15 cellular contexts compared by ENCODE assay signal in the genomic region with DNA sequence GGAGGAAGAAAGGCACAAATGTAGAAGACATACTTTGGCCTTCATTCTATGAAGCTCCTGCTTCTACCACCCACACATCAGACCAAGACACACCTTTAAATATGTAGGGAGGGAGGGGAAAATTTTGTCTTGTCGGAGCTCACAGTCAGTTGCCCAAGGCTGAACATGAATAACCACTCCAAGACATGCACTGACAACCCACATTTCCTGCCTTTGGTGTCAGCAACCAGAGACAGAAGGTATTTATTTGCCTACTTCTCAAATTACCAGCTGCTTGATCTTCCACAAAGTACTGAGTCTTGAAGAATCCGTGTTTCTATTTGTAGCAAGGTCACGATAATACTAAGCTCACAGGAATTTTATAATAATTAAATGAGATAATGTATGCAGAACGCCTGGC.
DNase-seq lines count a peak whose midpoint lies in the region; ATAC-seq and TF ChIP-seq lines count a peak whose summit lies in the region.
"Had no signal": no experiment of that assay in that cellular context is flagged by ENCODE, and none has a peak within 500 bp of the region (broad histone marks: within the 10 kb centered on the region; RNA-seq: fewer than 3 reads in every experiment).

No MANE protein-coding gene starts in this region.

- no peaks in the 10 kb centered on the region for H4K20me1 ChIP-seq in mammary epithelial cell (ENCODE audit: insufficient read depth, low read length)

- H3K36me3 ChIP-seq in mammary epithelial cell (ENCODE audit: insufficient read depth, low read length) = no peaks in the 10 kb centered on the region
- H3K36me3 ChIP-seq in prostate gland = no peaks in the 10 kb centered on the region
- H3K36me3 ChIP-seq in esophagus muscularis mucosa = no peaks in the 10 kb centered on the region

- TF ChIP-seq CTCF in mammary epithelial cell (conservative IDR thresholded peaks at IDR 0.05 in 1 of 2, IDR thresholded peaks at IDR 0.05 in 1 of 2; ENCODE audit: extremely low read depth in 1 of 2, insufficient read depth in 1 of 2, low read depth in 1 of 2, low read length in 2 of 2) = no peak
- TF ChIP-seq CTCF in prostate gland (IDR thresholded peaks at IDR 0.05) = no peak
- TF ChIP-seq CTCF in esophagus muscularis mucosa (IDR thresholded peaks at IDR 0.05) = no peak

- peak; percentile 83 for DNase-seq in NCI-H2171 (lab: John Stamatoyannopoulos, UW)
- peak; percentile 94 for DNase-seq in mammary epithelial cell
- peak; percentile 24 for DNase-seq in prostate gland (ENCODE audit: low spot score)
- DNase-seq in stimulated activated CD4-positive, alpha-beta T cell treated with anti-CD3 and anti-CD28 coated beads, Interleukin-12 subunit alpha, Interleukin-12 subunit beta, amount 100 ng/mL, for 4 hours = no peak
- DNase-seq in activated CD8-positive, alpha-beta memory T cell treated with anti-CD3 and anti-CD28 coated beads, Interleukin-2, amount 10 ng/mL, durations not matched to agents 7 days and 5 days = no peak
- no peak for DNase-seq in esophagus muscularis mucosa (ENCODE audit: extremely low spot score)
- DNase-seq: activated CD4-positive, alpha-beta memory T cell treated with anti-CD3 and anti-CD28 coated beads, Interleukin-2, amount 10 ng/mL, durations not matched to agents 7 days and 5 days; Calu3; head of caudate nucleus; NCI-H1092 treated with DMSO at 0.1 percent for 48 hours had no signal

- H3K4me1 ChIP-seq in mammary epithelial cell (ENCODE audit: insufficient read depth, low read length) (peaks cover 33% of the 10 kb centered on the region), prostate gland (replicated peaks) (no peaks in the 10 kb centered on the region), esophagus muscularis mucosa (peaks cover 0 to 36% (median 16%) of the 10 kb centered on the region in 4 donors)

- no peaks in the 10 kb centered on the region for H3K27me3 ChIP-seq in mammary epithelial cell (ENCODE audit: insufficient read depth, low read length)
- H3K27me3 ChIP-seq in prostate gland (replicated peaks; ENCODE audit: insufficient read depth) = no peaks in the 10 kb centered on the region
- H3K27me3 ChIP-seq in esophagus muscularis mucosa = no peaks in the 10 kb centered on the region

- H3K4me3 ChIP-seq in mammary epithelial cell (replicated peaks in 1 of 3; ENCODE audit: insufficient read depth in 1 of 3, low read depth in 2 of 3, low read length in 3 of 3) (no peak overlapping the region), prostate gland (no peak overlapping the region), esophagus muscularis mucosa (no peak overlapping the region)

- H3K9me3 Mint-ChIP-seq in activated CD8-positive, alpha-beta memory T cell treated with anti-CD3 and anti-CD28 coated beads, Interleukin-2, amount 10 ng/mL, durations not matched to agents 7 days and 5 days (ENCODE audit: low read depth) = no peaks in the 10 kb centered on the region
- H3K9me3 Mint-ChIP-seq: activated CD4-positive, alpha-beta memory T cell treated with anti-CD3 and anti-CD28 coated beads, Interleukin-2, amount 10 ng/mL, durations not matched to agents 7 days and 5 days; memory B cell had no signal

- no peak overlapping the region for H2AFZ ChIP-seq in mammary epithelial cell (ENCODE audit: low read depth, low read length)

- no peak overlapping the region for H3K9ac ChIP-seq in mammary epithelial cell (ENCODE audit: insufficient read depth, low read length)

- peak overlapping the region; percentile 43 for H3K27ac ChIP-seq in mammary epithelial cell (ENCODE audit: insufficient read depth, low read depth, low read length)
- no peak overlapping the region for H3K27ac ChIP-seq in prostate gland
- H3K27ac ChIP-seq in esophagus muscularis mucosa (replicated peaks in 1 of 4) = no peak overlapping the region

- H3K79me2 ChIP-seq in mammary epithelial cell (ENCODE audit: insufficient read depth, low read length) = no peaks in the 10 kb centered on the region

- H3K4me1 Mint-ChIP-seq in activated CD8-positive, alpha-beta memory T cell treated with anti-CD3 and anti-CD28 coated beads, Interleukin-2, amount 10 ng/mL, durations not matched to agents 7 days and 5 days = no peaks in the 10 kb centered on the region
- H3K4me1 Mint-ChIP-seq: activated CD4-positive, alpha-beta memory T cell treated with anti-CD3 and anti-CD28 coated beads, Interleukin-2, amount 10 ng/mL, durations not matched to agents 7 days and 5 days; memory B cell had no signal

- H3K4me2 ChIP-seq in mammary epithelial cell (ENCODE audit: insufficient read depth, low read depth, low read length) = peak overlapping the region; percentile 63

- no peak for TF ChIP-seq POLR2A in prostate gland (IDR thresholded peaks at IDR 0.05)
- no peak for TF ChIP-seq POLR2A in esophagus muscularis mucosa (IDR thresholded peaks at IDR 0.05; ENCODE audit: low read depth)

- CTCF ChIA-PET in mammary epithelial cell (lab: Charles Lee; ENCODE audit: low non-redundant PET) = no interaction called here
- CTCF ChIA-PET in activated CD8-positive, alpha-beta memory T cell treated with anti-CD3 and anti-CD28 coated beads, Interleukin-2, amount 10 ng/mL, durations not matched to agents 7 days and 5 days (lab: Charles Lee) = no interaction called here

- in situ Hi-C loops in mammary epithelial cell (cut with MboI; ENCODE audit: low sequenced_read_pairs in 2 of 2) = no loop called here

- no peak overlapping the region for H3K4me3 Mint-ChIP-seq in activated CD8-positive, alpha-beta memory T cell treated with anti-CD3 and anti-CD28 coated beads, Interleukin-2, amount 10 ng/mL, durations not matched to agents 7 days and 5 days
- H3K4me3 Mint-ChIP-seq: activated CD4-positive, alpha-beta memory T cell treated with anti-CD3 and anti-CD28 coated beads, Interleukin-2, amount 10 ng/mL, durations not matched to agents 7 days and 5 days; memory B cell; T-helper 1 cell treated with Interleukin-12 subunit alpha and Interleukin-12 subunit beta and Interleukin-4 antibody, amounts not matched to agents 30 μg/mL and 1 μg/mL, for 36 hours had no signal

- 0% methylated on average over 4 of the region's 4 CpGs for WGBS in mammary epithelial cell (ENCODE audit: low coverage, missing lambda C conversion rate)
- 37% methylated on average over 4 of the region's 4 CpGs for WGBS in prostate gland
- WGBS in esophagus muscularis mucosa = 67% methylated on average over 4 of the region's 4 CpGs

- intact Hi-C loops in mammary epithelial cell (cut with micrococcal nuclease) (loop anchor here (5.0 kb wide), 1 partner anchor 34 kb away; no protein-coding TSS in a partner anchor), prostate gland (cut with DNase I) (no loop called here), esophagus muscularis mucosa (cut with DNase I) (no loop called here)

- TF ChIP-seq EP300 in esophagus muscularis mucosa (IDR thresholded peaks at IDR 0.05) = no peak

- BruUV-seq in mammary epithelial cell (replicated peaks; lab: Mats Ljungman, UMichigan) = no TSS peak

- no peaks in the 10 kb centered on the region for H3K9me3 ChIP-seq in mammary epithelial cell (replicated peaks; ENCODE audit: insufficient read depth, low read length)
- H3K9me3 ChIP-seq in prostate gland = no peaks in the 10 kb centered on the region
- H3K9me3 ChIP-seq in esophagus muscularis mucosa = no peaks in the 10 kb centered on the region

- no peaks in the 10 kb centered on the region for H3K27me3 Mint-ChIP-seq in activated CD8-positive, alpha-beta memory T cell treated with anti-CD3 and anti-CD28 coated beads, Interleukin-2, amount 10 ng/mL, durations not matched to agents 7 days and 5 days
- H3K27me3 Mint-ChIP-seq: activated CD4-positive, alpha-beta memory T cell treated with anti-CD3 and anti-CD28 coated beads, Interleukin-2, amount 10 ng/mL, durations not matched to agents 7 days and 5 days; memory B cell; progenitor cell of endocrine pancreas had no signal

- dilution Hi-C loops in mammary epithelial cell (cut with HindIII; ENCODE audit: low sequenced_read_pairs) = no loop called here

- no peaks in the 10 kb centered on the region for H3K36me3 Mint-ChIP-seq in activated CD8-positive, alpha-beta memory T cell treated with anti-CD3 and anti-CD28 coated beads, Interleukin-2, amount 10 ng/mL, durations not matched to agents 7 days and 5 days
- H3K36me3 Mint-ChIP-seq: memory B cell had no signal

- H3K27ac Mint-ChIP-seq in activated CD8-positive, alpha-beta memory T cell treated with anti-CD3 and anti-CD28 coated beads, Interleukin-2, amount 10 ng/mL, durations not matched to agents 7 days and 5 days = no peak overlapping the region
- H3K27ac Mint-ChIP-seq: activated CD4-positive, alpha-beta memory T cell treated with anti-CD3 and anti-CD28 coated beads, Interleukin-2, amount 10 ng/mL, durations not matched to agents 7 days and 5 days; memory B cell; progenitor cell of endocrine pancreas; T-helper 1 cell treated with Interleukin-12 subunit alpha and Interleukin-12 subunit beta and Interleukin-4 antibody, amounts not matched to agents 30 μg/mL and 1 μg/mL, for 36 hours had no signal

- ATAC-seq in GM19328 (IDR thresholded peaks at IDR 0.05; ENCODE audit: unreplicated experiment) (peak; percentile 56), HG02763 (IDR thresholded peaks at IDR 0.05; ENCODE audit: unreplicated experiment) (no peak)
- no peak for ATAC-seq in activated CD8-positive, alpha-beta memory T cell treated with anti-CD3 and anti-CD28 coated beads, Interleukin-2, amount 10 ng/mL, durations not matched to agents 7 days and 5 days

Comparison
In these comparisons a context has a peak if more than half of its experiments do, and no peak if none do; other contexts are left out.
1. DNase-seq: peak in NCI-H2171 (single experiment), mammary epithelial cell (single experiment) and prostate gland (single experiment); none in stimulated activated CD4-positive, alpha-beta T cell treated with anti-CD3 and anti-CD28 coated beads, Interleukin-12 subunit alpha, Interleukin-12 subunit beta, amount 100 ng/mL, for 4 hours (single experiment), activated CD8-positive, alpha-beta memory T cell treated with anti-CD3 and anti-CD28 coated beads, Interleukin-2, amount 10 ng/mL, durations not matched to agents 7 days and 5 days (single experiment) and esophagus muscularis mucosa (single experiment).